28 cellular contexts compared by ENCODE assay signal in genomic region chr16:14579266-14579665, GRCh38.
"Had no signal": no experiment of that assay in that cellular context is flagged by ENCODE, and none has a peak within 500 bp of the region (broad histone marks: within the 10 kb centered on the region; RNA-seq: fewer than 3 reads in every experiment).

No MANE protein-coding gene starts in this region.

- H3K4me3 ChIP-seq: adrenal gland, body of pancreas, esophagus muscularis mucosa, heart left ventricle, testis, vagina had no signal

- FAIRE-seq: kidney had no signal

- H3K27ac ChIP-seq: adrenal gland, esophagus muscularis mucosa, foreskin keratinocyte, heart left ventricle, testis, vagina had no signal

- H3K9me3 ChIP-seq: adrenal gland, body of pancreas, esophagus muscularis mucosa, heart left ventricle, testis, vagina had no signal

- H3K4me1 ChIP-seq: esophagus muscularis mucosa, foreskin keratinocyte, heart left ventricle, testis, vagina had no signal

- ATAC-seq: activated CD4-positive, alpha-beta T cell treated with anti-CD3 and anti-CD28 coated beads for 36 hours; activated CD8-positive, alpha-beta memory T cell treated with anti-CD3 and anti-CD28 coated beads, Interleukin-2, amount 10 ng/mL, durations not matched to agents 7 days and 5 days; activated CD8-positive, alpha-beta T cell treated with anti-CD3 and anti-CD28 coated beads, Interleukin-2, amount 10 ng/mL, durations not matched to agents 7 days and 5 days; body of pancreas; foreskin keratinocyte; heart left ventricle; left colon; right cardiac atrium; stimulated activated naive B cell treated with anti-CD40 and anti-IgM and Interleukin-4, amounts not matched to agents 10 μg/mL and 1 μg/mL and 100 μg/mL, for 72 hours had no signal

- DNase-seq: activated CD4-positive, alpha-beta T cell treated with anti-CD3 and anti-CD28 coated beads for 36 hours; activated CD4-positive, CD25-positive, alpha-beta regulatory T cell; activated CD8-positive, alpha-beta memory T cell treated with anti-CD3 and anti-CD28 coated beads, Interleukin-2, amount 10 ng/mL, durations not matched to agents 7 days and 5 days; activated CD8-positive, alpha-beta T cell treated with anti-CD3 and anti-CD28 coated beads, Interleukin-2, amount 10 ng/mL, durations not matched to agents 7 days and 5 days; activated effector memory CD4-positive, alpha-beta T cell treated with Interleukin-2 at 50 U/mL for 16 hours; activated naive CD4-positive, alpha-beta T cell treated with Interleukin-2 at 50 U/mL for 16 hours; activated T-cell treated with anti-CD3 and anti-CD28 coated beads for 4 hours; adrenal gland; aorta; endodermal cell; foreskin keratinocyte; heart left ventricle; hypothalamus; immature natural killer cell; kidney; left colon; naive B cell; nucleus accumbens; right cardiac atrium; stimulated activated CD4-positive, alpha-beta T cell treated with anti-CD3 and anti-CD28 coated beads, Interleukin-15, amount 100 ng/mL, for 24 hours; stimulated activated CD4-positive, alpha-beta T cell treated with anti-CD3 and anti-CD28 coated beads, Interleukin-2, amount 100 ng/mL, for 24 hours; stimulated activated naive B cell treated with anti-CD40 and anti-IgM and Interleukin-4, amounts not matched to agents 10 μg/mL and 1 μg/mL and 100 μg/mL, for 72 hours; T-helper 1 cell; testis; trophoblast cell had no signal

- H3K27me3 ChIP-seq: adrenal gland, body of pancreas, esophagus muscularis mucosa, foreskin keratinocyte, heart left ventricle, testis, vagina had no signal
